23 cellular contexts compared by ENCODE assay signal in the genomic region with DNA sequence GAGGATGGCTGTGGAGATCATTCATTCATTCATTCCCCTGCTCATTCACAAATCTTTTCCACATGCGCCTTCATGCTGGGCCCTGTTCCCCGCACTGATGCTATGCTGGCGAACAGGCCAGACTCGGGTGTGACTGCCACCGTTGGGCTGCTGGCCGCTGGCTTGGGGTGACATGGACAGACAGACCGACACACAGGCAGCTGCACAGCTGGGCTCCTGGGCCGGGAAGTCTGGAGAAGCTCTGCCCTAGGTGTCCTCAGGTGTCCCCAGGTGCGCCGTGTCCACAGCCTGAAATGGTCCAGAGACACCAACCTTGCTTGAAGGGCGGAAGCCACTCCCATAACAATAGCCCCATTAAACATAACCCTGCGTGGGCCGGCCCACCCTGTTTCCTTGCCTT. TPM values are rescaled to one million over a fixed set of nuclear protein-coding genes. Genes with fewer than 3 reads are reported as not detected.
DNase-seq lines count a peak whose midpoint lies in the region; ATAC-seq and TF ChIP-seq lines count a peak whose summit lies in the region.
"Had no signal": no experiment of that assay in that cellular context is flagged by ENCODE, and none has a peak within 500 bp of the region (broad histone marks: within the 10 kb centered on the region; RNA-seq: fewer than 3 reads in every experiment).

No MANE protein-coding gene starts in this region.

- H3K9ac ChIP-seq in Karpas-422 (ENCODE audit: low read length), result peak overlapping the region; percentile 62

- H3K9me3 ChIP-seq in Karpas-422 (ENCODE audit: low read length), result no peaks in the 10 kb centered on the region
- H3K9me3 ChIP-seq: BE2C, HAP-1 had no signal

- no peak for ATAC-seq in stimulated activated naive B cell treated with anti-CD40 and anti-IgM and Interleukin-4, amounts not matched to agents 10 μg/mL and 1 μg/mL and 100 μg/mL, for 72 hours (replicated peaks)
- no peak for ATAC-seq in GM18498 (IDR thresholded peaks at IDR 0.05; ENCODE audit: unreplicated experiment)
- ATAC-seq: PC-3 had no signal

- H3K4me3 ChIP-seq in Karpas-422 (ENCODE audit: low read length), result peak overlapping the region; percentile 61
- H3K4me3 ChIP-seq: HAP-1 had no signal

- no peak for TF ChIP-seq CTCF in brain (conservative IDR thresholded peaks at IDR 0.05)
- no peak for TF ChIP-seq CTCF in nephron progenitor cell (IDR thresholded peaks at IDR 0.05)

- H3K9me3 Mint-ChIP-seq in brain (peaks cover 0 to 5% (median 0%) of the 10 kb centered on the region in 5 experiments), nephron progenitor cell (no peaks in the 10 kb centered on the region)
- no peaks in the 10 kb centered on the region for H3K9me3 Mint-ChIP-seq in stimulated activated naive B cell treated with anti-CD40 and anti-IgM and Interleukin-4, amounts not matched to agents 10 μg/mL and 1 μg/mL and 100 μg/mL, for 72 hours
- H3K9me3 Mint-ChIP-seq: CD4-positive, CD25-positive, alpha-beta regulatory T cell had no signal

- peaks cover 47% of the 10 kb centered on the region for H3K4me1 ChIP-seq in Karpas-422 (ENCODE audit: low read length)

- no peaks in the 10 kb centered on the region for H4K20me1 ChIP-seq in Karpas-422 (ENCODE audit: insufficient read depth, low read depth, low read length)

- H3K4me2 ChIP-seq in Karpas-422 (ENCODE audit: low read depth, low read length, poor library complexity, severe bottlenecking), result peak overlapping the region; percentile 78

- peak overlapping the region in 4 of 5 experiments; percentile 38 to 95 (median 82) for H3K27ac Mint-ChIP-seq in brain
- H3K27ac Mint-ChIP-seq in nephron progenitor cell, result peak overlapping the region; percentile 42
- H3K27ac Mint-ChIP-seq in stimulated activated naive B cell treated with anti-CD40 and anti-IgM and Interleukin-4, amounts not matched to agents 10 μg/mL and 1 μg/mL and 100 μg/mL, for 72 hours, result peak overlapping the region; percentile 22
- H3K27ac Mint-ChIP-seq: CD4-positive, CD25-positive, alpha-beta regulatory T cell had no signal

- H3K4me3 Mint-ChIP-seq in brain (peak overlapping the region in 2 of 5 experiments; percentile 32 to 49), nephron progenitor cell (no peak overlapping the region)
- no peak overlapping the region for H3K4me3 Mint-ChIP-seq in stimulated activated naive B cell treated with anti-CD40 and anti-IgM and Interleukin-4, amounts not matched to agents 10 μg/mL and 1 μg/mL and 100 μg/mL, for 72 hours
- H3K4me3 Mint-ChIP-seq: CD4-positive, CD25-positive, alpha-beta regulatory T cell had no signal

- H3K36me3 Mint-ChIP-seq in brain (no peaks in the 10 kb centered on the region), nephron progenitor cell (ENCODE audit: low read depth) (no peaks in the 10 kb centered on the region)
- H3K36me3 Mint-ChIP-seq in stimulated activated naive B cell treated with anti-CD40 and anti-IgM and Interleukin-4, amounts not matched to agents 10 μg/mL and 1 μg/mL and 100 μg/mL, for 72 hours, result no peaks in the 10 kb centered on the region
- H3K36me3 Mint-ChIP-seq: CD4-positive, CD25-positive, alpha-beta regulatory T cell had no signal

- H2AFZ ChIP-seq in Karpas-422 (ENCODE audit: low read length), result peak overlapping the region; percentile 36

- no peaks in the 10 kb centered on the region for H3K27me3 ChIP-seq in Karpas-422 (ENCODE audit: low read length)
- H3K27me3 ChIP-seq: BE2C had no signal

- DNase-seq in Karpas-422 (no peak), nephron progenitor cell (no peak), NCI-H1417 (lab: John Stamatoyannopoulos, UW) (no peak), NCI-H2227 treated with DMSO at 0.1 percent for 48 hours (lab: John Stamatoyannopoulos, UW) (no peak)
- no peak for DNase-seq in stimulated activated naive B cell treated with anti-CD40 and anti-IgM and Interleukin-4, amounts not matched to agents 10 μg/mL and 1 μg/mL and 100 μg/mL, for 72 hours
- DNase-seq: BE2C; CD4-positive, CD25-positive, alpha-beta regulatory T cell; DMS79; KG1; NCI-H1092 treated with DMSO at 0.1 percent for 48 hours; NCI-H146; NCI-H2029; NCI-H226; NCI-H82; PC-3; RPMI8226; SHP77; SW 1271 had no signal

- peak overlapping the region; percentile 98 for H3K27ac ChIP-seq in Karpas-422 (ENCODE audit: low read length)

- no peaks in the 10 kb centered on the region for H3K79me2 ChIP-seq in Karpas-422 (ENCODE audit: low read length)

- no peaks in the 10 kb centered on the region for H3K36me3 ChIP-seq in Karpas-422 (ENCODE audit: insufficient read depth, low read length)
- H3K36me3 ChIP-seq: BE2C, HAP-1 had no signal

- H3K27me3 Mint-ChIP-seq in brain (no peaks in the 10 kb centered on the region), nephron progenitor cell (ENCODE audit: low read depth, poor library complexity) (peaks cover 16% of the 10 kb centered on the region)
- H3K27me3 Mint-ChIP-seq in stimulated activated naive B cell treated with anti-CD40 and anti-IgM and Interleukin-4, amounts not matched to agents 10 μg/mL and 1 μg/mL and 100 μg/mL, for 72 hours, result peaks cover 35 to 62% of the 10 kb centered on the region in 2 donors

- peaks cover 71% of the 10 kb centered on the region for H3K4me1 Mint-ChIP-seq in brain
- H3K4me1 Mint-ChIP-seq in nephron progenitor cell, result peaks cover 96% of the 10 kb centered on the region
- H3K4me1 Mint-ChIP-seq in stimulated activated naive B cell treated with anti-CD40 and anti-IgM and Interleukin-4, amounts not matched to agents 10 μg/mL and 1 μg/mL and 100 μg/mL, for 72 hours, result peaks cover 3 to 9% of the 10 kb centered on the region in 2 donors
- H3K4me1 Mint-ChIP-seq: CD4-positive, CD25-positive, alpha-beta regulatory T cell had no signal

- no peaks in the 10 kb centered on the region for H3K9me2 ChIP-seq in Karpas-422 (replicated peaks; ENCODE audit: insufficient read depth, low read length)

RNA-seq across cellular contexts. Expression of gene BARHL1, which starts 35.0 kb away (rescaled TPM):
- not detected in 2 replicates for total RNA-seq in Karpas-422 (2014; rRNA removed; shearing (Covaris generic); ENCODE audit: low replicate concordance)
- 14.4 TPM for polyA plus RNA-seq in brain (ENCODE audit: insufficient read depth, low read depth, low replicate concordance)
- total RNA-seq: A673; CD4-positive, CD25-positive, alpha-beta regulatory T cell; HT1080; PC-3 had no signal
- polyA plus RNA-seq: CD4-positive, CD25-positive, alpha-beta regulatory T cell had no signal

Comparison
In these comparisons a context has a peak if more than half of its experiments do, and no peak if none do; other contexts are left out.
1. H3K27ac Mint-ChIP-seq: peak in every context shown above with its lines; median percentile 82 in brain; 42 in nephron progenitor cell; 22 in stimulated activated naive B cell treated with anti-CD40 and anti-IgM and Interleukin-4, amounts not matched to agents 10 μg/mL and 1 μg/mL and 100 μg/mL, for 72 hours.